15 cellular contexts compared by ENCODE assay signal in genomic region chr15:40747685-40748631, GRCh38. TPM values are rescaled to one million over a fixed set of nuclear protein-coding genes. Genes with fewer than 3 reads are reported as not detected.
DNase-seq lines count a peak whose midpoint lies in the region; ATAC-seq and TF ChIP-seq lines count a peak whose summit lies in the region.
"Had no signal": no experiment of that assay in that cellular context is flagged by ENCODE, and none has a peak within 500 bp of the region (broad histone marks: within the 10 kb centered on the region; RNA-seq: fewer than 3 reads in every experiment).

No MANE protein-coding gene starts in this region.

- DNase-seq in activated naive CD8-positive, alpha-beta T cell treated with anti-CD3 and anti-CD28 coated beads, Interleukin-2, amount 50 U/mL, for 24 hours: no peak
- peak; percentile 37 for DNase-seq in SK-N-DZ (ENCODE audit: low spot score)
- DNase-seq in erythroblast (lab: John Stamatoyannopoulos, UW): peak; percentile 87 to 90
- peak in 1 of 2 donors; percentile 57 for DNase-seq in upper lobe of left lung
- no peak for DNase-seq in uterus
- DNase-seq in suprapubic skin (ENCODE audit: low spot score in 2 of 2): no peak
- DNase-seq: activated effector memory CD4-positive, alpha-beta T cell treated with Interleukin-2 at 50 U/mL for 16 hours; brain microvascular endothelial cell; KBM-7; stimulated activated naive CD4-positive, alpha-beta T cell; T1000 had no signal

- TF ChIP-seq POLR2A in erythroblast (IDR thresholded peaks at IDR 0.05; ENCODE audit: low read length) (peak; percentile 26), upper lobe of left lung (IDR thresholded peaks at IDR 0.05) (peak in 1 of 4 donors; percentile 16), uterus (IDR thresholded peaks at IDR 0.05) (no peak), suprapubic skin (IDR thresholded peaks at IDR 0.05) (no peak)

- TF ChIP-seq EP300 in upper lobe of left lung (IDR thresholded peaks at IDR 0.05) (peak in 1 of 4 donors; percentile 75), suprapubic skin (IDR thresholded peaks at IDR 0.05) (no peak)

- H3K4me3 ChIP-seq in upper lobe of left lung (no peak overlapping the region), uterus (no peak overlapping the region), suprapubic skin (no peak overlapping the region)
- H3K4me3 ChIP-seq: skin epidermis had no signal

- H3K9me3 Mint-ChIP-seq in activated naive CD8-positive, alpha-beta T cell (ENCODE audit: low read depth): no peaks in the 10 kb centered on the region
- H3K9me3 Mint-ChIP-seq in activated naive CD8-positive, alpha-beta T cell treated with anti-CD3 and anti-CD28 coated beads, Interleukin-2, amount 50 U/mL, for 24 hours: no peaks in the 10 kb centered on the region

- peaks cover under 1 to 7% (median 4%) of the 10 kb centered on the region in 4 donors for H3K4me1 ChIP-seq in upper lobe of left lung
- no peaks in the 10 kb centered on the region for H3K4me1 ChIP-seq in uterus
- H3K4me1 ChIP-seq in suprapubic skin: no peaks in the 10 kb centered on the region
- H3K4me1 ChIP-seq: parathyroid adenoma had no signal

- WGBS in upper lobe of left lung, 2 donors: 72 to 73% methylated on average over 6 to 7 of the region's 7 CpGs
- 73% methylated on average over 7 of the region's 7 CpGs for WGBS in suprapubic skin

- no peaks in the 10 kb centered on the region for H3K27me3 Mint-ChIP-seq in activated naive CD8-positive, alpha-beta T cell
- no peaks in the 10 kb centered on the region for H3K27me3 Mint-ChIP-seq in activated naive CD8-positive, alpha-beta T cell treated with anti-CD3 and anti-CD28 coated beads, Interleukin-2, amount 50 U/mL, for 24 hours

- peak overlapping the region; percentile 66 for H3K27ac Mint-ChIP-seq in activated naive CD8-positive, alpha-beta T cell
- no peak overlapping the region for H3K27ac Mint-ChIP-seq in activated naive CD8-positive, alpha-beta T cell treated with anti-CD3 and anti-CD28 coated beads, Interleukin-2, amount 50 U/mL, for 24 hours

- no peak overlapping the region for H3K4me3 Mint-ChIP-seq in activated naive CD8-positive, alpha-beta T cell
- no peak overlapping the region for H3K4me3 Mint-ChIP-seq in activated naive CD8-positive, alpha-beta T cell treated with anti-CD3 and anti-CD28 coated beads, Interleukin-2, amount 50 U/mL, for 24 hours

- no peaks in the 10 kb centered on the region for H3K27me3 ChIP-seq in upper lobe of left lung
- H3K27me3 ChIP-seq in uterus: no peaks in the 10 kb centered on the region
- no peaks in the 10 kb centered on the region for H3K27me3 ChIP-seq in suprapubic skin
- H3K27me3 ChIP-seq: brain microvascular endothelial cell had no signal

- ATAC-seq in activated naive CD8-positive, alpha-beta T cell treated with anti-CD3 and anti-CD28 coated beads, Interleukin-2, amount 50 U/mL, for 24 hours: no peak
- ATAC-seq in upper lobe of left lung (ENCODE audit: low FRiP score in 2 of 2): peak; percentile 26 to 59
- no peak for ATAC-seq in HG02840 (IDR thresholded peaks at IDR 0.05; ENCODE audit: low FRiP score, unreplicated experiment)

- H3K9me3 ChIP-seq in upper lobe of left lung (no peaks in the 10 kb centered on the region), uterus (no peaks in the 10 kb centered on the region), suprapubic skin (no peaks in the 10 kb centered on the region)

- H3K36me3 ChIP-seq in upper lobe of left lung: peaks cover 6 to 83% (median 42%) of the 10 kb centered on the region in 4 donors
- H3K36me3 ChIP-seq in uterus: no peaks in the 10 kb centered on the region
- H3K36me3 ChIP-seq in suprapubic skin: peaks cover 70% of the 10 kb centered on the region

- intact Hi-C loops in uterus (cut with DNase I; ENCODE audit: low total_unique reads): no loop called here

- no peak for TF ChIP-seq CTCF in upper lobe of left lung (IDR thresholded peaks at IDR 0.05)
- TF ChIP-seq CTCF in uterus (IDR thresholded peaks at IDR 0.05): no peak
- no peak for TF ChIP-seq CTCF in suprapubic skin (IDR thresholded peaks at IDR 0.05)

- peak overlapping the region in 2 of 4 donors; percentile 0 to 48 for H3K27ac ChIP-seq in upper lobe of left lung
- no peak overlapping the region for H3K27ac ChIP-seq in uterus
- H3K27ac ChIP-seq in suprapubic skin: no peak overlapping the region
- H3K27ac ChIP-seq: brain microvascular endothelial cell, parathyroid adenoma, skin epidermis had no signal

- H3K36me3 Mint-ChIP-seq in activated naive CD8-positive, alpha-beta T cell: no peaks in the 10 kb centered on the region
- H3K36me3 Mint-ChIP-seq in activated naive CD8-positive, alpha-beta T cell treated with anti-CD3 and anti-CD28 coated beads, Interleukin-2, amount 50 U/mL, for 24 hours (ENCODE audit: low read depth): peaks cover 32% of the 10 kb centered on the region

- peaks cover 17% of the 10 kb centered on the region for H3K4me1 Mint-ChIP-seq in activated naive CD8-positive, alpha-beta T cell (ENCODE audit: low read depth)
- peaks cover 32% of the 10 kb centered on the region for H3K4me1 Mint-ChIP-seq in activated naive CD8-positive, alpha-beta T cell treated with anti-CD3 and anti-CD28 coated beads, Interleukin-2, amount 50 U/mL, for 24 hours

RNA-seq across cellular contexts. Expression of gene RMDN3, which starts 7.1 kb away (rescaled TPM):
- 15.5 and 17.3 TPM in 2 replicates for polyA plus RNA-seq in SK-N-DZ (2014; cell fraction: cytosol; rRNA removed)
- polyA plus RNA-seq in SK-N-DZ (2014; cell fraction: nucleus; rRNA removed): 19.5 and 23.7 TPM in 2 replicates
- total RNA-seq in upper lobe of left lung (100 to 1,000 TPM in 4 of 6 donors, 10 to 100 TPM in 2; 57.3 to 123 (median 105) TPM), uterus (10 to 100 TPM in 2 of 4 donors, 1 to 10 TPM in 2; 6.4 to 27.0 (median 16.1) TPM), suprapubic skin (10 to 100 TPM; 25.4 to 44.8 (median 35.6) TPM)

RNA-seq across cellular contexts. Expression of gene GCHFR, which starts 15.9 kb away (rescaled TPM):
- polyA plus RNA-seq in SK-N-DZ (2014; cell fraction: cytosol; rRNA removed): 182 and 219 TPM in 2 replicates
- polyA plus RNA-seq in SK-N-DZ (2014; cell fraction: nucleus; rRNA removed): 70.3 and 127 TPM in 2 replicates
- 100 to 1,000 TPM in 4 of 6 donors, 10 to 100 TPM in 2; 84.9 to 206 (median 105) TPM for total RNA-seq in upper lobe of left lung
- total RNA-seq in uterus: 100 to 1,000 TPM in 1 of 4 donors, 10 to 100 TPM in 2, 1 to 10 TPM in 1; 6.2 to 113 (median 34.5) TPM
- 10 to 100 TPM; 39.4 to 70.3 (median 56.2) TPM for total RNA-seq in suprapubic skin

RNA-seq across cellular contexts. Expression of gene C15orf62, which starts 21.8 kb away (rescaled TPM):
- polyA plus RNA-seq in SK-N-DZ (2014; cell fraction: cytosol; rRNA removed): 2.1 and 2.9 TPM in 2 replicates
- polyA plus RNA-seq in SK-N-DZ (2014; cell fraction: nucleus; rRNA removed): 1.9 and 2.4 TPM in 2 replicates
- total RNA-seq in upper lobe of left lung: 1 to 10 TPM in 5 of 6 donors, under 1 TPM in 1; 0.81 to 4.2 (median 1.4) TPM
- under 1 TPM in 2 of 4 donors, not detected in 2; 0.28 to 0.55 TPM for total RNA-seq in uterus
- total RNA-seq in suprapubic skin: 10 to 100 TPM in 3 of 4 donors, 1 to 10 TPM in 1; 6.8 to 25.2 (median 19.6) TPM

RNA-seq across cellular contexts. Expression of gene RAD51, which starts 53.0 kb away (rescaled TPM):
- 32.6 and 36.3 TPM in 2 replicates for polyA plus RNA-seq in SK-N-DZ (2014; cell fraction: cytosol; rRNA removed)
- 17.8 and 28.1 TPM in 2 replicates for polyA plus RNA-seq in SK-N-DZ (2014; cell fraction: nucleus; rRNA removed)
- 1 to 10 TPM in 5 of 6 donors, not detected in 1; 1.0 to 3.4 (median 2.1) TPM for total RNA-seq in upper lobe of left lung
- total RNA-seq in uterus: 1 to 10 TPM in 2 of 4 donors, under 1 TPM in 1, not detected in 1; 0.51 to 7.7 (median 1.3) TPM
- total RNA-seq in suprapubic skin: 1 to 10 TPM in 2 of 4 donors, under 1 TPM in 2; 0.64 to 2.2 (median 1.1) TPM

RNA-seq across cellular contexts. Expression of gene ZFYVE19, which starts 58.9 kb away (rescaled TPM):
- polyA plus RNA-seq in SK-N-DZ (2014; cell fraction: cytosol; rRNA removed): 35.9 and 37.3 TPM in 2 replicates
- polyA plus RNA-seq in SK-N-DZ (2014; cell fraction: nucleus; rRNA removed): 53.6 and 67.3 TPM in 2 replicates
- total RNA-seq in upper lobe of left lung (100 to 1,000 TPM in 1 of 6 donors, 10 to 100 TPM in 5; 19.4 to 104 (median 32.5) TPM), uterus (10 to 100 TPM in 3 of 4 donors, 1 to 10 TPM in 1; 5.6 to 37.5 (median 15.2) TPM), suprapubic skin (10 to 100 TPM; 33.3 to 57.1 (median 37.9) TPM)

Comparison
In these comparisons a context has a peak if more than half of its experiments do, and no peak if none do; other contexts are left out.
1. ATAC-seq: peak in upper lobe of left lung (2 of 2); none in activated naive CD8-positive, alpha-beta T cell treated with anti-CD3 and anti-CD28 coated beads, Interleukin-2, amount 50 U/mL, for 24 hours (single experiment) and HG02840 (single experiment).
2. DNase-seq: peak in SK-N-DZ (single experiment) and erythroblast (2 of 2); none in activated naive CD8-positive, alpha-beta T cell treated with anti-CD3 and anti-CD28 coated beads, Interleukin-2, amount 50 U/mL, for 24 hours (single experiment), uterus (0 of 2) and suprapubic skin (0 of 2).